8 cellular contexts compared by ENCODE assay signal in genomic region chrX:136768469-136769084, GRCh38. TPM values are rescaled to one million over a fixed set of nuclear protein-coding genes. Genes with fewer than 3 reads are reported as not detected.
A peak's percentile ranks its signal among the peaks of the same experiment; 100 is the strongest.
DNase-seq lines count a peak whose midpoint lies in the region; ATAC-seq and TF ChIP-seq lines count a peak whose summit lies in the region.

No MANE protein-coding gene starts in this region.

- CTCF ChIA-PET in HCT116 (lab: Charles Lee), result no interaction called here

- intact Hi-C loops in HCT116 (cut with micrococcal nuclease), result no loop called here

- ATAC-seq in HCT116 (peak; percentile 69), GM19395 (IDR thresholded peaks at IDR 0.05; ENCODE audit: unreplicated experiment) (no peak)

- H2AFZ ChIP-seq in HCT116 (ENCODE audit: low read depth, low read length, poor library complexity, severe bottlenecking), result peak overlapping the region; percentile 65
- no peak overlapping the region for H2AFZ ChIP-seq in MM.1S (ENCODE audit: low read length)

- H4K20me1 ChIP-seq in HCT116 (ENCODE audit: insufficient read depth) (no peaks in the 10 kb centered on the region), MM.1S (ENCODE audit: insufficient read depth, low read length) (no peaks in the 10 kb centered on the region)

- H3K36me3 ChIP-seq in HCT116 (ENCODE audit: control insufficient read depth in 1 of 2, insufficient read depth in 2 of 2, low read length in 2 of 2) (no peaks in the 10 kb centered on the region), adipocyte (ENCODE audit: control insufficient read depth, insufficient read depth, low read length, severe bottlenecking) (no peaks in the 10 kb centered on the region), MM.1S (replicated peaks; ENCODE audit: insufficient read depth, low read length) (no peaks in the 10 kb centered on the region)

- TF ChIP-seq POLR2A in HCT116 (IDR thresholded peaks at IDR 0.05; ENCODE audit: borderline replicate concordance, extremely low read depth, insufficient read depth, insufficient read length), result no peak

- H3K9ac ChIP-seq in HCT116 (ENCODE audit: low read length) (no peak overlapping the region), adipocyte (ENCODE audit: low read length) (no peak overlapping the region), MM.1S (ENCODE audit: low read length) (no peak overlapping the region)

- H3K9me2 ChIP-seq in HCT116 (ENCODE audit: insufficient read depth) (no peaks in the 10 kb centered on the region), MM.1S (replicated peaks; ENCODE audit: insufficient read depth, low read length) (no peaks in the 10 kb centered on the region)

- peaks cover 4 to 14% of the 10 kb centered on the region in 2 experiments for H3K4me1 ChIP-seq in HCT116 (ENCODE audit: control insufficient read depth in 1 of 2, insufficient read depth in 2 of 2, low read length in 2 of 2)
- H3K4me1 ChIP-seq in adipocyte (ENCODE audit: control insufficient read depth, insufficient read depth, low read length), result peaks cover 9% of the 10 kb centered on the region
- H3K4me1 ChIP-seq in MM.1S (ENCODE audit: low read length), result no peaks in the 10 kb centered on the region

- POLR2A ChIA-PET in HCT116 (lab: Charles Lee), result interaction anchor here (0.6 to 0.7 kb wide), 2 partner anchors 112 to 136 kb away, joined by 3 to 6 read pairs; partner anchors contain the start of gene RBMX

- H3K4me3 ChIP-seq in HCT116 (replicated peaks in 1 of 2; ENCODE audit: low read depth in 1 of 2, low read length in 2 of 2) (peak overlapping the region in 1 of 2 experiments; percentile 18; a peak in 1 of 4 replicates), adipocyte (ENCODE audit: low read length) (peak overlapping the region; percentile 79), MM.1S (ENCODE audit: low read length) (no peak overlapping the region)

- H3K79me2 ChIP-seq in HCT116 (ENCODE audit: insufficient read depth, low read length), result no peaks in the 10 kb centered on the region
- H3K79me2 ChIP-seq in MM.1S (ENCODE audit: low read length), result no peaks in the 10 kb centered on the region

- no peak for TF ChIP-seq RAD21 in HCT116 (IDR thresholded peaks at IDR 0.05; ENCODE audit: low read depth)

- DNase-seq in DMS 273 (lab: John Stamatoyannopoulos, UW; ENCODE audit: unreplicated experiment), result peak; percentile 95
- DNase-seq in HCT116 (ENCODE audit: low read depth, low spot score), result peak; percentile 57
- peak; percentile 90 for DNase-seq in RPMI7951 (ENCODE audit: low read depth)
- peak; percentile 76 for DNase-seq in adipocyte (ENCODE audit: low read depth)
- peak; percentile 17 for DNase-seq in iPS-NIHi11 (ENCODE audit: low spot score)
- DNase-seq in stimulated activated CD4-positive, alpha-beta T cell treated with anti-CD3 and anti-CD28 coated beads, TNF-alpha, amount 100 ng/mL, for 24 hours (ENCODE audit: low read depth in 3 of 3), result peak in 2 of 3 experiments; percentile 24 to 50
- DNase-seq in MM.1S, result no peak

- H3K4me2 ChIP-seq in HCT116 (ENCODE audit: low read length), result peak overlapping the region; percentile 80
- no peak overlapping the region; the same call in 1 of the 2 replicates for H3K4me2 ChIP-seq in MM.1S (ENCODE audit: low read depth, low read length)

- no TSS peak for BruUV-seq in HCT116 (replicated peaks; lab: Mats Ljungman, UMichigan)

- H3K27ac ChIP-seq in HCT116 (ENCODE audit: low read depth, low read length), result peak overlapping the region; percentile 60; the same call in 1 of the 2 replicates
- no peak overlapping the region for H3K27ac ChIP-seq in MM.1S (ENCODE audit: low read length)

- TF ChIP-seq CTCF in HCT116 (IDR thresholded peaks at IDR 0.05 in 2 of 3, conservative IDR thresholded peaks at IDR 0.05 in 1 of 3; ENCODE audit: borderline replicate concordance in 1 of 3, insufficient read depth in 1 of 3, low read depth in 2 of 3, low read length in 2 of 3), result no peak
- TF ChIP-seq CTCF in MM.1S (IDR thresholded peaks at IDR 0.05; ENCODE audit: low read length), result no peak

- RAD21 ChIA-PET in HCT116 (lab: Charles Lee; ENCODE audit: low non-redundant PET in 1 of 2, low total read pairs in 2 of 2, uncharacterized antibody in 2 of 2, unreplicated experiment in 2 of 2), result no interaction called here

- H3K27me3 ChIP-seq in HCT116 (ENCODE audit: insufficient read depth, low read length), result no peaks in the 10 kb centered on the region
- H3K27me3 ChIP-seq in adipocyte (replicated peaks; ENCODE audit: control insufficient read depth, insufficient read depth, low read length), result peaks cover 3% of the 10 kb centered on the region
- no peaks in the 10 kb centered on the region for H3K27me3 ChIP-seq in MM.1S (replicated peaks; ENCODE audit: insufficient read depth, low read length)

- no peaks in the 10 kb centered on the region for H3K9me3 ChIP-seq in HCT116 (ENCODE audit: control insufficient read depth in 1 of 2, insufficient read depth in 1 of 2, low read depth in 1 of 2, low read length in 2 of 2)
- H3K9me3 ChIP-seq in adipocyte (ENCODE audit: control insufficient read depth, low read length), result no peaks in the 10 kb centered on the region
- no peaks in the 10 kb centered on the region for H3K9me3 ChIP-seq in MM.1S (replicated peaks; ENCODE audit: insufficient read depth, low read length)

- no peaks in the 10 kb centered on the region for H3F3A ChIP-seq in MM.1S (ENCODE audit: insufficient read depth, low read length)

TF ChIP-seq in HCT116, 20 proteins besides CTCF, POLR2A, EP300 and RAD21:
- TF ChIP-seq SP1 (IDR thresholded peaks at IDR 0.05; ENCODE audit: low read depth) (peak; percentile 42), SRF (IDR thresholded peaks at IDR 0.05; ENCODE audit: low read depth) (no peak), POLR2AphosphoS5 (IDR thresholded peaks at IDR 0.05; ENCODE audit: low read depth, low read length) (peak; percentile 39; the same call in 1 of the 2 replicates), EZH2phosphoT487 (IDR thresholded peaks at IDR 0.05; ENCODE audit: borderline replicate concordance) (no peak), EGR1 (IDR thresholded peaks at IDR 0.05; ENCODE audit: low read depth) (peak; percentile 38; the same call in 1 of the 2 replicates), ZFX (IDR thresholded peaks at IDR 0.05) (0 out of 2 replicates have a peak, but pooled peaks have one; percentile 19), CEBPB (IDR thresholded peaks at IDR 0.05; ENCODE audit: low read depth) (no peak)

RNA-seq across cellular contexts. Expression of gene ARHGEF6, which starts 12.2 kb away (rescaled TPM):
- 1.9 TPM for total RNA-seq in HCT116 (2021; ENCODE audit: unreplicated experiment)
- polyA plus RNA-seq in HCT116 (2012), result 1.1 and 1.5 TPM in 2 replicates
- 3.5 and 3.7 TPM in 2 replicates for total RNA-seq in RPMI7951 (2014; rRNA removed; shearing (Covaris generic))
